ENCODE assay signal across 16 cellular contexts in genomic region chr2:30978044-30978443, GRCh38.
DNase-seq lines count a peak whose midpoint lies in the region; ATAC-seq, FAIRE-seq and TF ChIP-seq lines count a peak whose summit lies in the region.
"Had no signal": no experiment of that assay in that cellular context is flagged by ENCODE, and none has a peak within 500 bp of the region (broad histone marks: within the 10 kb centered on the region; RNA-seq: fewer than 3 reads in every experiment).

No MANE protein-coding gene starts in this region.

- H3K4me1 Mint-ChIP-seq in stimulated activated naive B cell treated with anti-CD40 and anti-IgM and Interleukin-4, amounts not matched to agents 10 μg/mL and 1 μg/mL and 100 μg/mL, for 72 hours: no peaks in the 10 kb centered on the region

- intact Hi-C loops in kidney (cut with DNase I): no loop called here

- no peak overlapping the region for H3K9ac ChIP-seq in kidney (ENCODE audit: low read length in 2 of 2)

- H3K27ac Mint-ChIP-seq in activated naive CD4-positive, alpha-beta T cell treated with anti-CD3 and anti-CD28 coated beads, Interleukin-2, amount 50 U/mL, for 72 hours: no peak overlapping the region
- H3K27ac Mint-ChIP-seq in stimulated activated naive B cell treated with anti-CD40 and anti-IgM and Interleukin-4, amounts not matched to agents 10 μg/mL and 1 μg/mL and 100 μg/mL, for 72 hours: no peak overlapping the region

- H3K4me3 Mint-ChIP-seq in stimulated activated naive B cell treated with anti-CD40 and anti-IgM and Interleukin-4, amounts not matched to agents 10 μg/mL and 1 μg/mL and 100 μg/mL, for 72 hours: no peak overlapping the region

- no peaks in the 10 kb centered on the region for H3K36me3 Mint-ChIP-seq in activated naive CD4-positive, alpha-beta T cell treated with anti-CD3 and anti-CD28 coated beads, Interleukin-2, amount 50 U/mL, for 72 hours
- H3K36me3 Mint-ChIP-seq in stimulated activated naive B cell treated with anti-CD40 and anti-IgM and Interleukin-4, amounts not matched to agents 10 μg/mL and 1 μg/mL and 100 μg/mL, for 72 hours: no peaks in the 10 kb centered on the region

- no peak overlapping the region for H3K4me3 ChIP-seq in kidney (ENCODE audit: low read length in 2 of 2)

- in situ Hi-C loops in KBM-7 (cut with MboI; ENCODE audit: low pct_unique_long_range_greater_than_20kb, low sequenced_read_pairs): no loop called here

- DNase-seq in activated naive CD4-positive, alpha-beta T cell treated with anti-CD3 and anti-CD28 coated beads, Interleukin-2, amount 50 U/mL, for 72 hours (ENCODE audit: low spot score in 2 of 2): no peak
- no peak for DNase-seq in activated naive CD4-positive, alpha-beta T cell treated with anti-CD3 and anti-CD28 coated beads, Interleukin-2, amount 50 U/mL, for 16 hours
- DNase-seq in kidney (no peak), KBM-7 (no peak)
- no peak for DNase-seq in stimulated activated naive B cell treated with anti-CD40 and anti-IgM and Interleukin-4, amounts not matched to agents 10 μg/mL and 1 μg/mL and 100 μg/mL, for 72 hours
- DNase-seq: COR-L47, DMS153, GOT3, IMR-90, NCI-H1105, NCI-H1694, NCI-H510A treated with DMSO at 0.1 percent for 48 hours, NCI-H82 had no signal

- no peak for FAIRE-seq in kidney (lab: Jason Lieb, UNC)

- no peak for TF ChIP-seq CTCF in kidney (IDR thresholded peaks at IDR 0.05; ENCODE audit: borderline replicate concordance, extremely low read depth, insufficient read depth)

- no peaks in the 10 kb centered on the region for H3K27me3 Mint-ChIP-seq in stimulated activated naive B cell treated with anti-CD40 and anti-IgM and Interleukin-4, amounts not matched to agents 10 μg/mL and 1 μg/mL and 100 μg/mL, for 72 hours

- H3K36me3 ChIP-seq in kidney (ENCODE audit: control insufficient read depth in 1 of 2, insufficient read depth in 2 of 2, low read length in 2 of 2): no peaks in the 10 kb centered on the region

- ATAC-seq in activated naive CD4-positive, alpha-beta T cell treated with anti-CD3 and anti-CD28 coated beads, Interleukin-2, amount 50 U/mL, for 72 hours: peak; percentile 29 to 83
- ATAC-seq in HG02885 (IDR thresholded peaks at IDR 0.05; ENCODE audit: poor library complexity, unreplicated experiment) (peak; percentile 56), GM18502 (IDR thresholded peaks at IDR 0.05; ENCODE audit: poor library complexity, unreplicated experiment) (no peak), SK-N-SH treated with all-trans-retinoic acid at 6 μM for 48 hours (no peak)
- peak; percentile 27 to 55 for ATAC-seq in stimulated activated naive B cell treated with anti-CD40 and anti-IgM and Interleukin-4, amounts not matched to agents 10 μg/mL and 1 μg/mL and 100 μg/mL, for 72 hours (replicated peaks)

- peak overlapping the region; percentile 23 to 73 for H3K27ac ChIP-seq in kidney (ENCODE audit: low read depth in 2 of 2, low read length in 2 of 2)

- H3K9me3 Mint-ChIP-seq in activated naive CD4-positive, alpha-beta T cell treated with anti-CD3 and anti-CD28 coated beads, Interleukin-2, amount 50 U/mL, for 72 hours: no peaks in the 10 kb centered on the region
- H3K9me3 Mint-ChIP-seq in stimulated activated naive B cell treated with anti-CD40 and anti-IgM and Interleukin-4, amounts not matched to agents 10 μg/mL and 1 μg/mL and 100 μg/mL, for 72 hours: no peaks in the 10 kb centered on the region

- no peaks in the 10 kb centered on the region for H3K9me3 ChIP-seq in kidney (ENCODE audit: control insufficient read depth in 1 of 2, low read length in 2 of 2)

- peaks cover 24 to 32% of the 10 kb centered on the region in 2 donors for H3K4me1 ChIP-seq in kidney (ENCODE audit: control insufficient read depth in 1 of 2, insufficient read depth in 1 of 2, low read depth in 1 of 2, low read length in 2 of 2)

TF ChIP-seq in SK-N-SH treated with all-trans-retinoic acid at 6 μM for 48 hours, 23 proteins besides CTCF, POLR2A, EP300 and RAD21:
- no peak for TF ChIP-seq CSRNP3 (CRISPR knock-in tag; IDR thresholded peaks at IDR 0.05)
- no peak for TF ChIP-seq OSR1 (CRISPR knock-in tag; IDR thresholded peaks at IDR 0.05)
- TF ChIP-seq SNAI2 (CRISPR knock-in tag; IDR thresholded peaks at IDR 0.05): no peak
- TF ChIP-seq TCF4 (CRISPR knock-in tag; IDR thresholded peaks at IDR 0.05; ENCODE audit: borderline replicate concordance): no peak
- TF ChIP-seq POU6F1 (CRISPR knock-in tag; IDR thresholded peaks at IDR 0.05; ENCODE audit: borderline replicate concordance, low read depth): no peak

Comparison
In these comparisons a context has a peak if more than half of its experiments do, and no peak if none do; other contexts are left out.
1. ATAC-seq: peak in activated naive CD4-positive, alpha-beta T cell treated with anti-CD3 and anti-CD28 coated beads, Interleukin-2, amount 50 U/mL, for 72 hours (2 of 2), HG02885 (single experiment) and stimulated activated naive B cell treated with anti-CD40 and anti-IgM and Interleukin-4, amounts not matched to agents 10 μg/mL and 1 μg/mL and 100 μg/mL, for 72 hours (2 of 2); none in GM18502 (single experiment) and SK-N-SH treated with all-trans-retinoic acid at 6 μM for 48 hours (single experiment).